ENCODE assay signal across 26 cellular contexts in genomic region chr20:45179166-45179565, GRCh38. TPM values are rescaled to one million over a fixed set of nuclear protein-coding genes. Genes with fewer than 3 reads are reported as not detected.
"Had no signal": no experiment of that assay in that cellular context is flagged by ENCODE, and none has a peak within 500 bp of the region (broad histone marks: within the 10 kb centered on the region; RNA-seq: fewer than 3 reads in every experiment).

No MANE protein-coding gene starts in this region.

- DNase-seq: activated CD4-positive, alpha-beta T cell treated with anti-CD3 and anti-CD28 coated beads, Interleukin-2, amount 10 ng/mL, durations not matched to agents 7 days and 5 days; activated CD4-positive, CD25-positive, alpha-beta regulatory T cell treated with anti-CD3 and anti-CD28 coated beads, Interleukin-2, amount 50 U/mL, for 72 hours; activated CD8-positive, alpha-beta memory T cell treated with anti-CD3 and anti-CD28 coated beads, Interleukin-2, amount 10 ng/mL, durations not matched to agents 7 days and 5 days; activated CD8-positive, alpha-beta T cell treated with anti-CD3 and anti-CD28 coated beads for 36 hours; activated gamma-delta T cell; activated naive CD4-positive, alpha-beta T cell treated with anti-CD3 and anti-CD28 coated beads, Interleukin-2, amount 50 U/mL, for 16 hours; anterior cingulate cortex; body of pancreas; foreskin melanocyte; immature natural killer cell; kidney glomerular epithelial cell; left lung; midbrain; right cardiac atrium; stimulated activated CD4-positive, alpha-beta T cell treated with anti-CD3 and anti-CD28 coated beads, Interleukin-1b, Interleukin-23, amount 100 ng/mL, for 48 hours; testis; trophoblast cell; uterus; WERI-Rb-1 had no signal

- ATAC-seq: activated CD8-positive, alpha-beta memory T cell treated with anti-CD3 and anti-CD28 coated beads, Interleukin-2, amount 10 ng/mL, durations not matched to agents 7 days and 5 days; activated CD8-positive, alpha-beta T cell treated with anti-CD3 and anti-CD28 coated beads for 36 hours; body of pancreas; left lung; right cardiac atrium; stimulated activated memory B cell treated with anti-CD40 and anti-IgM and Interleukin-4, amounts not matched to agents 10 μg/mL and 1 μg/mL and 100 μg/mL, for 72 hours had no signal

- H3K4me3 ChIP-seq: body of pancreas, cardiac muscle cell, left lung, testis, uterus had no signal

RNA-seq across cellular contexts. Expression of gene PI3, which starts 4.5 kb away (rescaled TPM):
- total RNA-seq: activated CD4-positive, alpha-beta T cell treated with anti-CD3 and anti-CD28 coated beads, Interleukin-2, amount 10 ng/mL, durations not matched to agents 7 days and 5 days; activated CD8-positive, alpha-beta memory T cell treated with anti-CD3 and anti-CD28 coated beads, Interleukin-2, amount 10 ng/mL, durations not matched to agents 7 days and 5 days; activated CD8-positive, alpha-beta T cell treated with anti-CD3 and anti-CD28 coated beads for 36 hours; activated T-helper 1 cell treated with anti-CD3 and anti-CD28 coated beads, Interleukin-12 subunit alpha, Interleukin-12 subunit beta, Interleukin-2, Interleukin-4 antibody, amounts not matched to agents 30 ng/mL and 10 ng/mL and 1 ng/mL, durations not matched to agents 14 hours and 24 hours and 36 hours; body of pancreas; cardiac muscle cell; chondrocyte; lung microvascular endothelial cell; pulmonary artery endothelial cell; right cardiac atrium; skeletal muscle tissue; uterus had no signal

RNA-seq across cellular contexts. Expression of gene SEMG1, which starts 27.7 kb away (rescaled TPM):
- total RNA-seq: activated CD4-positive, alpha-beta T cell treated with anti-CD3 and anti-CD28 coated beads, Interleukin-2, amount 10 ng/mL, durations not matched to agents 7 days and 5 days; activated CD8-positive, alpha-beta memory T cell treated with anti-CD3 and anti-CD28 coated beads, Interleukin-2, amount 10 ng/mL, durations not matched to agents 7 days and 5 days; activated CD8-positive, alpha-beta T cell treated with anti-CD3 and anti-CD28 coated beads for 36 hours; activated T-helper 1 cell treated with anti-CD3 and anti-CD28 coated beads, Interleukin-12 subunit alpha, Interleukin-12 subunit beta, Interleukin-2, Interleukin-4 antibody, amounts not matched to agents 30 ng/mL and 10 ng/mL and 1 ng/mL, durations not matched to agents 14 hours and 24 hours and 36 hours; body of pancreas; cardiac muscle cell; chondrocyte; lung microvascular endothelial cell; pulmonary artery endothelial cell; right cardiac atrium; skeletal muscle tissue; testis; uterus had no signal

RNA-seq across cellular contexts. Expression of gene SEMG2, which starts 42.0 kb away (rescaled TPM):
- total RNA-seq: activated CD4-positive, alpha-beta T cell treated with anti-CD3 and anti-CD28 coated beads, Interleukin-2, amount 10 ng/mL, durations not matched to agents 7 days and 5 days; activated CD8-positive, alpha-beta memory T cell treated with anti-CD3 and anti-CD28 coated beads, Interleukin-2, amount 10 ng/mL, durations not matched to agents 7 days and 5 days; activated CD8-positive, alpha-beta T cell treated with anti-CD3 and anti-CD28 coated beads for 36 hours; activated T-helper 1 cell treated with anti-CD3 and anti-CD28 coated beads, Interleukin-12 subunit alpha, Interleukin-12 subunit beta, Interleukin-2, Interleukin-4 antibody, amounts not matched to agents 30 ng/mL and 10 ng/mL and 1 ng/mL, durations not matched to agents 14 hours and 24 hours and 36 hours; body of pancreas; cardiac muscle cell; chondrocyte; left lung; lung microvascular endothelial cell; pulmonary artery endothelial cell; right cardiac atrium; skeletal muscle tissue; testis; uterus had no signal

RNA-seq across cellular contexts. Expression of gene WFDC12, which starts 54.9 kb away (rescaled TPM):
- total RNA-seq: activated CD4-positive, alpha-beta T cell treated with anti-CD3 and anti-CD28 coated beads, Interleukin-2, amount 10 ng/mL, durations not matched to agents 7 days and 5 days; activated CD8-positive, alpha-beta memory T cell treated with anti-CD3 and anti-CD28 coated beads, Interleukin-2, amount 10 ng/mL, durations not matched to agents 7 days and 5 days; activated CD8-positive, alpha-beta T cell treated with anti-CD3 and anti-CD28 coated beads for 36 hours; activated T-helper 1 cell treated with anti-CD3 and anti-CD28 coated beads, Interleukin-12 subunit alpha, Interleukin-12 subunit beta, Interleukin-2, Interleukin-4 antibody, amounts not matched to agents 30 ng/mL and 10 ng/mL and 1 ng/mL, durations not matched to agents 14 hours and 24 hours and 36 hours; body of pancreas; cardiac muscle cell; chondrocyte; lung microvascular endothelial cell; pulmonary artery endothelial cell; right cardiac atrium; skeletal muscle tissue; testis; uterus had no signal
